In genomic region chr12:71837356-71837755, GRCh38 we compare ENCODE assay signal across 17 cellular contexts.
"Had no signal": no experiment of that assay in that cellular context is flagged by ENCODE, and none has a peak within 500 bp of the region (broad histone marks: within the 10 kb centered on the region; RNA-seq: fewer than 3 reads in every experiment).

No MANE protein-coding gene starts in this region.

- H3K27me3 ChIP-seq: suprapubic skin had no signal

- ATAC-seq: left ventricle myocardium superior; sciatic nerve; SK-N-SH treated with all-trans-retinoic acid at 6 μM for 48 hours; stimulated activated naive CD8-positive, alpha-beta T cell treated with anti-CD3 and anti-CD28 coated beads, Interleukin-15, amount 100 ng/mL, for 72 hours had no signal

- H3K9me3 ChIP-seq: suprapubic skin, transverse colon had no signal

- DNase-seq: activated CD4-positive, alpha-beta memory T cell treated with anti-CD3 and anti-CD28 coated beads, Interleukin-2, amount 10 ng/mL, durations not matched to agents 7 days and 5 days; activated CD8-positive, alpha-beta memory T cell treated with anti-CD3 and anti-CD28 coated beads, Interleukin-2, amount 50 U/mL, for 48 hours; amygdala; dorsolateral prefrontal cortex; endodermal cell; foreskin fibroblast; left ventricle myocardium superior; nucleus accumbens; stimulated activated CD4-positive, alpha-beta T cell treated with anti-CD3 and anti-CD28 coated beads, Interleukin-4, amount 100 ng/mL, for 1 hour; stimulated activated naive CD8-positive, alpha-beta T cell treated with anti-CD3 and anti-CD28 coated beads, Interleukin-15, amount 100 ng/mL, for 72 hours; T-helper 2 cell; transverse colon had no signal

- H3K4me3 Mint-ChIP-seq: activated CD4-positive, alpha-beta memory T cell treated with anti-CD3 and anti-CD28 coated beads, Interleukin-2, amount 10 ng/mL, durations not matched to agents 7 days and 5 days; endodermal cell had no signal

- H3K27ac Mint-ChIP-seq: endodermal cell had no signal

- H3K27ac ChIP-seq: dorsolateral prefrontal cortex, epithelial cell of prostate, suprapubic skin, transverse colon, VCaP had no signal

- H3K27me3 Mint-ChIP-seq: stimulated activated naive CD8-positive, alpha-beta T cell treated with anti-CD3 and anti-CD28 coated beads, Interleukin-15, amount 100 ng/mL, for 72 hours had no signal

- H3K9me3 Mint-ChIP-seq: activated CD4-positive, alpha-beta memory T cell treated with anti-CD3 and anti-CD28 coated beads, Interleukin-2, amount 10 ng/mL, durations not matched to agents 7 days and 5 days; endodermal cell; stimulated activated naive CD8-positive, alpha-beta T cell treated with anti-CD3 and anti-CD28 coated beads, Interleukin-15, amount 100 ng/mL, for 72 hours had no signal
